2 cellular contexts compared by ENCODE assay signal in genomic region chr19:28867978-28868377, GRCh38.
TF ChIP-seq lines count a peak whose summit lies in the region.

No MANE protein-coding gene starts in this region.

TF ChIP-seq in A549, 52 proteins besides CTCF, POLR2A, EP300 and RAD21 (continued from another document):
- TF ChIP-seq REST (IDR thresholded peaks at IDR 0.05) (no peak), ATOH8 (CRISPR knock-in tag; IDR thresholded peaks at IDR 0.05; ENCODE audit: low read depth) (no peak), TFCP2L1 (CRISPR knock-in tag; IDR thresholded peaks at IDR 0.05) (no peak), FOSL2 (IDR thresholded peaks at IDR 0.05) (no peak), FOSL2 (CRISPR knock-in tag; IDR thresholded peaks at IDR 0.05) (no peak), HOXB13 (CRISPR knock-in tag; IDR thresholded peaks at IDR 0.05; ENCODE audit: low read depth) (no peak), CBX2 (IDR thresholded peaks at IDR 0.05; ENCODE audit: borderline replicate concordance, low read depth) (no peak), RARB (CRISPR knock-in tag; IDR thresholded peaks at IDR 0.05) (no peak), FOXS1 (CRISPR knock-in tag; IDR thresholded peaks at IDR 0.05) (no peak), USF2 (IDR thresholded peaks at IDR 0.05) (no peak), CHD2 (IDR thresholded peaks at IDR 0.05; ENCODE audit: low read length, partially characterized antibody) (no peak), ZNF302 (CRISPR knock-in tag; IDR thresholded peaks at IDR 0.05) (no peak), ZC3H11A (IDR thresholded peaks at IDR 0.05) (no peak), GATA3 (IDR thresholded peaks at IDR 0.05; ENCODE audit: borderline replicate concordance) (no peak), BHLHE40 (IDR thresholded peaks at IDR 0.05; ENCODE audit: low read depth, low read length) (no peak), ZSCAN20 (CRISPR knock-in tag; IDR thresholded peaks at IDR 0.05) (no peak)

TF ChIP-seq in HEK293, 187 proteins besides CTCF, POLR2A, EP300 and RAD21 (continued from another document):
- TF ChIP-seq ZNF280D (tag by site-specific recombination; IDR thresholded peaks at IDR 0.05) (0 out of 2 replicates have a peak, but pooled peaks have one; percentile 27), ZNF610 (tag by site-specific recombination; IDR thresholded peaks at IDR 0.05; ENCODE audit: borderline replicate concordance) (no peak), ZBTB1 (tag by site-specific recombination; IDR thresholded peaks at IDR 0.05) (no peak), ZNF146 (tag by site-specific recombination; IDR thresholded peaks at IDR 0.05) (peak; percentile 97)
- TF ChIP-seq, protein P1, sequence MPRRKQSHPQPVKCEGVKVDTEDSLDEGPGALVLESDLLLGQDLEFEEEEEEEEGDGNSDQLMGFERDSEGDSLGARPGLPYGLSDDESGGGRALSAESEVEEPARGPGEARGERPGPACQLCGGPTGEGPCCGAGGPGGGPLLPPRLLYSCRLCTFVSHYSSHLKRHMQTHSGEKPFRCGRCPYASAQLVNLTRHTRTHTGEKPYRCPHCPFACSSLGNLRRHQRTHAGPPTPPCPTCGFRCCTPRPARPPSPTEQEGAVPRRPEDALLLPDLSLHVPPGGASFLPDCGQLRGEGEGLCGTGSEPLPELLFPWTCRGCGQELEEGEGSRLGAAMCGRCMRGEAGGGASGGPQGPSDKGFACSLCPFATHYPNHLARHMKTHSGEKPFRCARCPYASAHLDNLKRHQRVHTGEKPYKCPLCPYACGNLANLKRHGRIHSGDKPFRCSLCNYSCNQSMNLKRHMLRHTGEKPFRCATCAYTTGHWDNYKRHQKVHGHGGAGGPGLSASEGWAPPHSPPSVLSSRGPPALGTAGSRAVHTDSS (tag by site-specific recombination; IDR thresholded peaks at IDR 0.05), result no peak
